In the genomic region with DNA sequence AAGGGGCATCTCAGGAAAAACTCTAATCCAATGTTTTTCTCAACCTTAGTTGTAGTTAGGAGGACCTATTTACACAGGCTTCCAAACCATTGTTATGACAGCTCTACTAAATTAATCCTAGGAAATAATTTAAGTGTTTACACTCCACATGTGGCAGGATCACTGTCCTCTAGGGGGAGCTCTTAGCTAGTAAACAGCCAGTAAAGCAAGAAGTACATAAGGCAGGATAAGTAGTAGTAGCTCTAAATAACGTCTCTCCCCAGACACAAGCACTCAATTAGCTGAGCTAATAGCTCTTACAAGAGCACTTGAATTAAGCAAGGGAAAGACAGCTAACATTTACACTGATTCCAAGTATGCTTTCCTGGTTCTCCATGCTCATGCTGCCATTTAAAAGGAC, we compare ENCODE assay signal across 10 cellular contexts. TPM values are rescaled to one million over a fixed set of nuclear protein-coding genes. Genes with fewer than 3 reads are reported as not detected.
DNase-seq lines count a peak whose midpoint lies in the region; ATAC-seq, FAIRE-seq and TF ChIP-seq lines count a peak whose summit lies in the region.
"Had no signal": no experiment of that assay in that cellular context is flagged by ENCODE, and none has a peak within 500 bp of the region (broad histone marks: within the 10 kb centered on the region; RNA-seq: fewer than 3 reads in every experiment).

No MANE protein-coding gene starts in this region.

- CTCF ChIA-PET in RWPE1 (lab: Yijun Ruan, JAX) = interaction anchor here (0.6 to 0.7 kb wide), 5 partner anchors 111 to 1686 kb away, joined by 3 to 4 read pairs (median 3); no protein-coding TSS in a partner anchor

- DNase-seq in AG09319 (ENCODE audit: extremely low read depth, low read depth) = no peak
- peak; percentile 0 for DNase-seq in GM12864 (ENCODE audit: low read depth)
- no peak for DNase-seq in RWPE1 (ENCODE audit: low spot score)
- DNase-seq in glomerular endothelial cell (ENCODE audit: extremely low read depth, low read depth, low spot score) = peak; percentile 3
- DNase-seq in H7 = no peak
- no peak for DNase-seq in HTR-8/SVneo (ENCODE audit: insufficient read length, low spot score)
- DNase-seq in NCI-H774 (lab: John Stamatoyannopoulos, UW) = no peak
- DNase-seq: activated CD8-positive, alpha-beta memory T cell treated with anti-CD3 and anti-CD28 coated beads, Interleukin-2, amount 50 U/mL, for 48 hours; NCI-H2029 treated with DMSO at 0.1 percent for 48 hours had no signal

- POLR2A ChIA-PET in RWPE1 (lab: Yijun Ruan, JAX; ENCODE audit: low non-redundant PET) = no interaction called here

- no peak overlapping the region for H3K27ac ChIP-seq in RWPE1

- H3K27me3 ChIP-seq in H7 (ENCODE audit: control insufficient read depth, insufficient read depth, low read length) = no peaks in the 10 kb centered on the region

- no peaks in the 10 kb centered on the region for H3K36me3 ChIP-seq in H7 (replicated peaks; ENCODE audit: control insufficient read depth, insufficient read depth, low read length)

- no peak overlapping the region for H3K4me3 ChIP-seq in GM12864 (ENCODE audit: low read depth, low read length)
- no peak overlapping the region for H3K4me3 ChIP-seq in H7 (ENCODE audit: insufficient read depth, low read depth, low read length)

- ATAC-seq in GM19455 (IDR thresholded peaks at IDR 0.05; ENCODE audit: unreplicated experiment) = no peak

- FAIRE-seq in HTR-8/SVneo (lab: Jason Lieb, UNC) = no peak

- peak; percentile 41 for TF ChIP-seq CTCF in AG09319 (IDR thresholded peaks at IDR 0.05; ENCODE audit: low read depth, low read length)
- peak; percentile 48 for TF ChIP-seq CTCF in GM12864 (IDR thresholded peaks at IDR 0.05; ENCODE audit: low read depth, low read length, missing control alignments)
- TF ChIP-seq CTCF in RWPE1 (conservative IDR thresholded peaks at IDR 0.05; ENCODE audit: low read depth) = 0 out of 2 replicates have a peak, but pooled peaks have one; percentile 23

RNA-seq across cellular contexts. Expression of a gene that starts 37.3 kb away (rescaled TPM):
- 4.7 and 6.9 TPM in 2 replicates for total RNA-seq in glomerular endothelial cell
- 33.0 and 35.0 TPM in 2 replicates for total RNA-seq in H7 (2014; rRNA removed; shearing (Covaris generic))

Comparison
In these comparisons a context has a peak if more than half of its experiments do, and no peak if none do; other contexts are left out.
1. DNase-seq: peak in GM12864 (single experiment) and glomerular endothelial cell (single experiment); none in AG09319 (single experiment), RWPE1 (single experiment), H7 (single experiment), HTR-8/SVneo (single experiment) and NCI-H774 (single experiment).
2. Peak in every context shown above with its lines, with median percentiles within 50 percentile points of each other: CTCF ChIP-seq.